In genomic region chr12:9647825-9648700, GRCh38 we compare ENCODE assay signal across 1 cellular context.
TF ChIP-seq lines count a peak whose summit lies in the region.

No MANE protein-coding gene starts in this region.

TF ChIP-seq in HepG2, 621 proteins besides CTCF, POLR2A, EP300 and RAD21 (continued from another document and continues in another):
- peak; percentile 72; the same call in 1 of the 2 replicates for TF ChIP-seq NFKB2 (CRISPR knock-in tag; IDR thresholded peaks at IDR 0.05; ENCODE audit: borderline replicate concordance)
- no peak for TF ChIP-seq ZNF75D (CRISPR knock-in tag; IDR thresholded peaks at IDR 0.05; ENCODE audit: borderline replicate concordance)
- no peak for TF ChIP-seq CHCHD3 (CRISPR knock-in tag; IDR thresholded peaks at IDR 0.05)
- no peak for TF ChIP-seq WIZ (CRISPR knock-in tag; IDR thresholded peaks at IDR 0.05)
- TF ChIP-seq ZNF530 (CRISPR knock-in tag; IDR thresholded peaks at IDR 0.05; ENCODE audit: low read depth) = no peak
- no peak for TF ChIP-seq ZNF761 (CRISPR knock-in tag; conservative IDR thresholded peaks at IDR 0.05)
- no peak; the same call in 1 of the 2 replicates for TF ChIP-seq ZNF431 (CRISPR knock-in tag; IDR thresholded peaks at IDR 0.05; ENCODE audit: borderline replicate concordance, low read depth)
- TF ChIP-seq ZNF335 (CRISPR knock-in tag; IDR thresholded peaks at IDR 0.05) = no peak
- no peak for TF ChIP-seq SP2 (CRISPR knock-in tag; IDR thresholded peaks at IDR 0.05)
- no peak for TF ChIP-seq ZSCAN12 (CRISPR knock-in tag; IDR thresholded peaks at IDR 0.05)
- peak; percentile 80 for TF ChIP-seq CCDC6 (CRISPR knock-in tag; IDR thresholded peaks at IDR 0.05)
- peak; percentile 79; the same call in 1 of the 2 replicates for TF ChIP-seq ZNF703 (CRISPR knock-in tag; IDR thresholded peaks at IDR 0.05; ENCODE audit: borderline replicate concordance)
- TF ChIP-seq, protein P1, sequence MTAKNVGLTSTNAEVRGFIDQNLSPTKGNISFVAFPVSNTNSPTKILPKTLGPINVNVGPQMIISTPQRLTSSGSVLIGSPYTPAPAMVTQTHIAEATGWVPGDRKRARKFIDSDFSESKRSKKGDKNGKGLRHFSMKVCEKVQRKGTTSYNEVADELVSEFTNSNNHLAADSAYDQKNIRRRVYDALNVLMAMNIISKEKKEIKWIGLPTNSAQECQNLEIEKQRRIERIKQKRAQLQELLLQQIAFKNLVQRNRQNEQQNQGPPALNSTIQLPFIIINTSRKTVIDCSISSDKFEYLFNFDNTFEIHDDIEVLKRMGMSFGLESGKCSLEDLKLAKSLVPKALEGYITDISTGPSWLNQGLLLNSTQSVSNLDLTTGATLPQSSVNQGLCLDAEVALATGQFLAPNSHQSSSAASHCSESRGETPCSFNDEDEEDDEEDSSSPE (CRISPR knock-in tag; IDR thresholded peaks at IDR 0.05) = peak; percentile 97
- peak; percentile 72 for TF ChIP-seq U2AF1 (optimal IDR thresholded peaks at IDR 0.05; ENCODE audit: low read depth, low read length)
- TF ChIP-seq IRX3 (CRISPR knock-in tag; IDR thresholded peaks at IDR 0.05; ENCODE audit: borderline replicate concordance, low read depth) = peak; percentile 78; the same call in 1 of the 2 replicates
- TF ChIP-seq SOX13 (IDR thresholded peaks at IDR 0.05) = no peak
- TF ChIP-seq SOX13 (CRISPR knock-in tag; conservative IDR thresholded peaks at IDR 0.05 in 1 of 2, IDR thresholded peaks at IDR 0.05 in 1 of 2) = peak in 1 of 2 experiments; percentile 24; a peak in 1 of 4 replicates
- TF ChIP-seq SP4 (CRISPR knock-in tag; IDR thresholded peaks at IDR 0.05) = peak; percentile 75
- TF ChIP-seq EEA1 (CRISPR knock-in tag; IDR thresholded peaks at IDR 0.05; ENCODE audit: borderline replicate concordance) = 0 out of 2 replicates have a peak, but pooled peaks have one; percentile 13
- no peak for TF ChIP-seq JUND (CRISPR knock-in tag; IDR thresholded peaks at IDR 0.05)
- TF ChIP-seq, protein P2, sequence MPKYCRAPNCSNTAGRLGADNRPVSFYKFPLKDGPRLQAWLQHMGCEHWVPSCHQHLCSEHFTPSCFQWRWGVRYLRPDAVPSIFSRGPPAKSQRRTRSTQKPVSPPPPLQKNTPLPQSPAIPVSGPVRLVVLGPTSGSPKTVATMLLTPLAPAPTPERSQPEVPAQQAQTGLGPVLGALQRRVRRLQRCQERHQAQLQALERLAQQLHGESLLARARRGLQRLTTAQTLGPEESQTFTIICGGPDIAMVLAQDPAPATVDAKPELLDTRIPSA (CRISPR knock-in tag; IDR thresholded peaks at IDR 0.05; ENCODE audit: borderline replicate concordance) = peak; percentile 42; the same call in 1 of the 2 replicates
- 0 out of 2 replicates have a peak, but pooled peaks have one; percentile 36 for TF ChIP-seq NR0B2 (CRISPR knock-in tag; IDR thresholded peaks at IDR 0.05)
- TF ChIP-seq HNF4A (CRISPR knock-in tag; IDR thresholded peaks at IDR 0.05) = no peak
- TF ChIP-seq, protein P3, sequence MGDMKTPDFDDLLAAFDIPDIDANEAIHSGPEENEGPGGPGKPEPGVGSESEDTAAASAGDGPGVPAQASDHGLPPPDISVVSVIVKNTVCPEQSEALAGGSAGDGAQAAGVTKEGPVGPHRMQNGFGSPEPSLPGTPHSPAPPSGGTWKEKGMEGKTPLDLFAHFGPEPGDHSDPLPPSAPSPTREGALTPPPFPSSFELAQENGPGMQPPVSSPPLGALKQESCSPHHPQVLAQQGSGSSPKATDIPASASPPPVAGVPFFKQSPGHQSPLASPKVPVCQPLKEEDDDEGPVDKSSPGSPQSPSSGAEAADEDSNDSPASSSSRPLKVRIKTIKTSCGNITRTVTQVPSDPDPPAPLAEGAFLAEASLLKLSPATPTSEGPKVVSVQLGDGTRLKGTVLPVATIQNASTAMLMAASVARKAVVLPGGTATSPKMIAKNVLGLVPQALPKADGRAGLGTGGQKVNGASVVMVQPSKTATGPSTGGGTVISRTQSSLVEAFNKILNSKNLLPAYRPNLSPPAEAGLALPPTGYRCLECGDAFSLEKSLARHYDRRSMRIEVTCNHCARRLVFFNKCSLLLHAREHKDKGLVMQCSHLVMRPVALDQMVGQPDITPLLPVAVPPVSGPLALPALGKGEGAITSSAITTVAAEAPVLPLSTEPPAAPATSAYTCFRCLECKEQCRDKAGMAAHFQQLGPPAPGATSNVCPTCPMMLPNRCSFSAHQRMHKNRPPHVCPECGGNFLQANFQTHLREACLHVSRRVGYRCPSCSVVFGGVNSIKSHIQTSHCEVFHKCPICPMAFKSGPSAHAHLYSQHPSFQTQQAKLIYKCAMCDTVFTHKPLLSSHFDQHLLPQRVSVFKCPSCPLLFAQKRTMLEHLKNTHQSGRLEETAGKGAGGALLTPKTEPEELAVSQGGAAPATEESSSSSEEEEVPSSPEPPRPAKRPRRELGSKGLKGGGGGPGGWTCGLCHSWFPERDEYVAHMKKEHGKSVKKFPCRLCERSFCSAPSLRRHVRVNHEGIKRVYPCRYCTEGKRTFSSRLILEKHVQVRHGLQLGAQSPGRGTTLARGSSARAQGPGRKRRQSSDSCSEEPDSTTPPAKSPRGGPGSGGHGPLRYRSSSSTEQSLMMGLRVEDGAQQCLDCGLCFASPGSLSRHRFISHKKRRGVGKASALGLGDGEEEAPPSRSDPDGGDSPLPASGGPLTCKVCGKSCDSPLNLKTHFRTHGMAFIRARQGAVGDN (CRISPR knock-in tag; IDR thresholded peaks at IDR 0.05) = peak; percentile 97
- peak; percentile 85; the same call in 1 of the 2 replicates for TF ChIP-seq REL (CRISPR knock-in tag; conservative IDR thresholded peaks at IDR 0.05)
- TF ChIP-seq ZNF205 (CRISPR knock-in tag; IDR thresholded peaks at IDR 0.05) = no peak
- TF ChIP-seq, protein P4, sequence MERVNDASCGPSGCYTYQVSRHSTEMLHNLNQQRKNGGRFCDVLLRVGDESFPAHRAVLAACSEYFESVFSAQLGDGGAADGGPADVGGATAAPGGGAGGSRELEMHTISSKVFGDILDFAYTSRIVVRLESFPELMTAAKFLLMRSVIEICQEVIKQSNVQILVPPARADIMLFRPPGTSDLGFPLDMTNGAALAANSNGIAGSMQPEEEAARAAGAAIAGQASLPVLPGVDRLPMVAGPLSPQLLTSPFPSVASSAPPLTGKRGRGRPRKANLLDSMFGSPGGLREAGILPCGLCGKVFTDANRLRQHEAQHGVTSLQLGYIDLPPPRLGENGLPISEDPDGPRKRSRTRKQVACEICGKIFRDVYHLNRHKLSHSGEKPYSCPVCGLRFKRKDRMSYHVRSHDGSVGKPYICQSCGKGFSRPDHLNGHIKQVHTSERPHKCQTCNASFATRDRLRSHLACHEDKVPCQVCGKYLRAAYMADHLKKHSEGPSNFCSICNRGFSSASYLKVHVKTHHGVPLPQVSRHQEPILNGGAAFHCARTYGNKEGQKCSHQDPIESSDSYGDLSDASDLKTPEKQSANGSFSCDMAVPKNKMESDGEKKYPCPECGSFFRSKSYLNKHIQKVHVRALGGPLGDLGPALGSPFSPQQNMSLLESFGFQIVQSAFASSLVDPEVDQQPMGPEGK (CRISPR knock-in tag; IDR thresholded peaks at IDR 0.05) = peak; percentile 88
- no peak for TF ChIP-seq XBP1 (CRISPR knock-in tag; IDR thresholded peaks at IDR 0.05)
- peak; percentile 63 for TF ChIP-seq ZFY (CRISPR knock-in tag; IDR thresholded peaks at IDR 0.05)
- no peak for TF ChIP-seq SRSF9 (IDR thresholded peaks at IDR 0.05; ENCODE audit: borderline replicate concordance, insufficient read depth, low read depth, low read length, poor library complexity, severe bottlenecking)
- TF ChIP-seq ZNF570 (CRISPR knock-in tag; IDR thresholded peaks at IDR 0.05; ENCODE audit: borderline replicate concordance) = no peak
- peak; percentile 66 for TF ChIP-seq YEATS4 (CRISPR knock-in tag; IDR thresholded peaks at IDR 0.05; ENCODE audit: borderline replicate concordance)
- no peak for TF ChIP-seq ZBTB21 (CRISPR knock-in tag; IDR thresholded peaks at IDR 0.05)
- TF ChIP-seq ZSCAN25 (CRISPR knock-in tag; IDR thresholded peaks at IDR 0.05) = peak; percentile 45; the same call in 1 of the 2 replicates
- TF ChIP-seq SNAPC2 (CRISPR knock-in tag; IDR thresholded peaks at IDR 0.05) = peak; percentile 59; the same call in 1 of the 2 replicates
- TF ChIP-seq ZBTB34 (CRISPR knock-in tag; IDR thresholded peaks at IDR 0.05) = 0 out of 2 replicates have a peak, but pooled peaks have one; percentile 46
- TF ChIP-seq THYN1 (CRISPR knock-in tag; IDR thresholded peaks at IDR 0.05; ENCODE audit: borderline replicate concordance, low read depth) = peak; percentile 61; the same call in 1 of the 2 replicates
- no peak for TF ChIP-seq MEIS1 (CRISPR knock-in tag; IDR thresholded peaks at IDR 0.05; ENCODE audit: borderline replicate concordance)
- TF ChIP-seq ZNF256 (CRISPR knock-in tag; conservative IDR thresholded peaks at IDR 0.05) = no peak
- TF ChIP-seq FLYWCH1 (CRISPR knock-in tag; IDR thresholded peaks at IDR 0.05) = 0 out of 2 replicates have a peak, but pooled peaks have one; percentile 88
- no peak for TF ChIP-seq SOX6 (IDR thresholded peaks at IDR 0.05)
- TF ChIP-seq SOX6 (CRISPR knock-in tag; IDR thresholded peaks at IDR 0.05) = peak; percentile 57; the same call in 1 of the 2 replicates
- TF ChIP-seq CBFB (CRISPR knock-in tag; IDR thresholded peaks at IDR 0.05) = no peak
- TF ChIP-seq, protein P5, sequence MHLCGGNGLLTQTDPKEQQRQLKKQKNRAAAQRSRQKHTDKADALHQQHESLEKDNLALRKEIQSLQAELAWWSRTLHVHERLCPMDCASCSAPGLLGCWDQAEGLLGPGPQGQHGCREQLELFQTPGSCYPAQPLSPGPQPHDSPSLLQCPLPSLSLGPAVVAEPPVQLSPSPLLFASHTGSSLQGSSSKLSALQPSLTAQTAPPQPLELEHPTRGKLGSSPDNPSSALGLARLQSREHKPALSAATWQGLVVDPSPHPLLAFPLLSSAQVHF (CRISPR knock-in tag; IDR thresholded peaks at IDR 0.05) = peak; percentile 51; the same call in 1 of the 2 replicates
- no peak for TF ChIP-seq ZNF44 (CRISPR knock-in tag; IDR thresholded peaks at IDR 0.05)
- TF ChIP-seq ZNF30 (CRISPR knock-in tag; IDR thresholded peaks at IDR 0.05) = no peak
- TF ChIP-seq CSRNP2 (CRISPR knock-in tag; conservative IDR thresholded peaks at IDR 0.05; ENCODE audit: low read depth) = no peak
- no peak for TF ChIP-seq ATM (IDR thresholded peaks at IDR 0.05; ENCODE audit: borderline replicate concordance)
- no peak for TF ChIP-seq ZNF260 (CRISPR knock-in tag; IDR thresholded peaks at IDR 0.05; ENCODE audit: borderline replicate concordance, low read depth)
- TF ChIP-seq CSRNP1 (CRISPR knock-in tag; IDR thresholded peaks at IDR 0.05) = peak; percentile 89
- TF ChIP-seq, protein P6, sequence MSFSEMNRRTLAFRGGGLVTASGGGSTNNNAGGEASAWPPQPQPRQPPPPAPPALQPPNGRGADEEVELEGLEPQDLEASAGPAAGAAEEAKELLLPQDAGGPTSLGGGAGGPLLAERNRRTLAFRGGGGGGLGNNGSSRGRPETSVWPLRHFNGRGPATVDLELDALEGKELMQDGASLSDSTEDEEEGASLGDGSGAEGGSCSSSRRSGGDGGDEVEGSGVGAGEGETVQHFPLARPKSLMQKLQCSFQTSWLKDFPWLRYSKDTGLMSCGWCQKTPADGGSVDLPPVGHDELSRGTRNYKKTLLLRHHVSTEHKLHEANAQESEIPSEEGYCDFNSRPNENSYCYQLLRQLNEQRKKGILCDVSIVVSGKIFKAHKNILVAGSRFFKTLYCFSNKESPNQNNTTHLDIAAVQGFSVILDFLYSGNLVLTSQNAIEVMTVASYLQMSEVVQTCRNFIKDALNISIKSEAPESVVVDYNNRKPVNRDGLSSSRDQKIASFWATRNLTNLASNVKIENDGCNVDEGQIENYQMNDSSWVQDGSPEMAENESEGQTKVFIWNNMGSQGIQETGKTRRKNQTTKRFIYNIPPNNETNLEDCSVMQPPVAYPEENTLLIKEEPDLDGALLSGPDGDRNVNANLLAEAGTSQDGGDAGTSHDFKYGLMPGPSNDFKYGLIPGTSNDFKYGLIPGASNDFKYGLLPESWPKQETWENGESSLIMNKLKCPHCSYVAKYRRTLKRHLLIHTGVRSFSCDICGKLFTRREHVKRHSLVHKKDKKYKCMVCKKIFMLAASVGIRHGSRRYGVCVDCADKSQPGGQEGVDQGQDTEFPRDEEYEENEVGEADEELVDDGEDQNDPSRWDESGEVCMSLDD (CRISPR knock-in tag; IDR thresholded peaks at IDR 0.05; ENCODE audit: borderline replicate concordance) = 0 out of 2 replicates have a peak, but pooled peaks have one; percentile 21
- no peak for TF ChIP-seq ZNF782 (CRISPR knock-in tag; IDR thresholded peaks at IDR 0.05; ENCODE audit: borderline replicate concordance)
- peak; percentile 91; the same call in 1 of the 2 replicates for TF ChIP-seq ZNF468 (CRISPR knock-in tag; IDR thresholded peaks at IDR 0.05)
